Comparison of ENCODE assay signal across 19 cellular contexts in genomic region chr11:126134461-126135155, GRCh38.
"Had no signal": no experiment of that assay in that cellular context is flagged by ENCODE, and none has a peak within 500 bp of the region (broad histone marks: within the 10 kb centered on the region; RNA-seq: fewer than 3 reads in every experiment).

No MANE protein-coding gene starts in this region.

- H3K27me3 ChIP-seq: body of pancreas had no signal

- H3K9me3 ChIP-seq: body of pancreas, left lung, thoracic aorta had no signal

- DNase-seq: activated CD4-positive, alpha-beta memory T cell treated with anti-CD3 and anti-CD28 coated beads, Interleukin-2, amount 10 ng/mL, durations not matched to agents 7 days and 5 days; activated CD4-positive, alpha-beta T cell treated with anti-CD3 and anti-CD28 coated beads, Interleukin-2, amount 10 ng/mL, durations not matched to agents 24 days and 14 days; activated CD8-positive, alpha-beta memory T cell treated with anti-CD3 and anti-CD28 coated beads, Interleukin-2, amount 10 ng/mL, durations not matched to agents 7 days and 5 days; activated effector memory CD4-positive, alpha-beta T cell treated with anti-CD3 and anti-CD28 coated beads, Interleukin-2, amount 50 U/mL, for 16 hours; activated naive CD4-positive, alpha-beta T cell treated with anti-CD3 and anti-CD28 coated beads, Interleukin-2, amount 10 ng/mL, durations not matched to agents 7 days and 5 days; activated naive CD8-positive, alpha-beta T cell treated with anti-CD3 and anti-CD28 coated beads, Interleukin-2, amount 50 U/mL, for 24 hours; activated T-cell treated with anti-CD3 and anti-CD28 coated beads for 4 hours; anterior cingulate cortex; effector CD8-positive, alpha-beta T cell; immature natural killer cell; left lung; nucleus accumbens; stimulated activated CD4-positive, alpha-beta T cell treated with anti-CD3 and anti-CD28 coated beads, Interleukin-2, amount 100 ng/mL, for 48 hours; stimulated activated CD8-positive, alpha-beta memory T cell treated with anti-CD3 and anti-CD28 coated beads, Interleukin-4, amount 100 ng/mL, for 48 hours; stimulated activated naive B cell treated with anti-CD40 and anti-IgM and Interleukin-4, amounts not matched to agents 10 μg/mL and 1 μg/mL and 100 μg/mL, for 72 hours; SW 1271; T-helper 17 cell had no signal

- H3K27ac ChIP-seq: left lung, thoracic aorta had no signal

- H3K36me3 ChIP-seq: left lung, thoracic aorta had no signal

- H3K4me3 ChIP-seq: body of pancreas, left lung, thoracic aorta had no signal
